Comparison of ENCODE assay signal across 20 cellular contexts in genomic region chr9:129402931-129403742, GRCh38.
DNase-seq lines count a peak whose midpoint lies in the region; ATAC-seq, FAIRE-seq and TF ChIP-seq lines count a peak whose summit lies in the region.
"Had no signal": no experiment of that assay in that cellular context is flagged by ENCODE, and none has a peak within 500 bp of the region (broad histone marks: within the 10 kb centered on the region; RNA-seq: fewer than 3 reads in every experiment).

No MANE protein-coding gene starts in this region.

- H3K4me3 ChIP-seq in Peyer's patch (no peak overlapping the region), endodermal cell (ENCODE audit: low read length) (no peak overlapping the region)
- H3K4me3 ChIP-seq: skin epidermis had no signal

- WGBS in endodermal cell (ENCODE audit: insufficient coverage in 1 of 2, insufficient read length in 1 of 2), 2 experiments: 90 to 92% methylated on average over 9 to 16 of the region's 16 CpGs

- H3K27me3 ChIP-seq in Peyer's patch (no peaks in the 10 kb centered on the region), endodermal cell (ENCODE audit: control insufficient read depth, insufficient read depth, low read length, poor library complexity, severe bottlenecking) (no peaks in the 10 kb centered on the region)
- H3K27me3 ChIP-seq: BE2C, brain microvascular endothelial cell, foreskin keratinocyte had no signal

- H3K4me3 Mint-ChIP-seq in endodermal cell (no peak overlapping the region), mesothelial cell of epicardium (no peak overlapping the region)
- H3K4me3 Mint-ChIP-seq in stimulated activated memory B cell treated with anti-CD40 and anti-IgM and Interleukin-4, amounts not matched to agents 10 μg/mL and 1 μg/mL and 100 μg/mL, for 72 hours: no peak overlapping the region
- H3K4me3 Mint-ChIP-seq: natural killer cell had no signal

- H3K9me3 ChIP-seq in Peyer's patch (no peaks in the 10 kb centered on the region), endodermal cell (ENCODE audit: control insufficient read depth, low read length) (no peaks in the 10 kb centered on the region)
- H3K9me3 ChIP-seq: BE2C had no signal

- H3K4me1 ChIP-seq in Peyer's patch (peaks cover 0 to 11% (median 0%) of the 10 kb centered on the region in 4 donors), endodermal cell (ENCODE audit: control insufficient read depth, insufficient read depth, low read length) (no peaks in the 10 kb centered on the region)
- H3K4me1 ChIP-seq: foreskin keratinocyte had no signal

- H3K27ac ChIP-seq in Peyer's patch (peak overlapping the region in 3 of 4 donors; percentile 30 to 56 (median 42)), endodermal cell (ENCODE audit: low read depth, low read length) (peak overlapping the region; percentile 79)
- H3K27ac ChIP-seq: brain microvascular endothelial cell, foreskin keratinocyte, VCaP had no signal

- TF ChIP-seq POLR2A in Peyer's patch (IDR thresholded peaks at IDR 0.05): no peak

- H3K9me3 Mint-ChIP-seq in endodermal cell: no peaks in the 10 kb centered on the region
- no peaks in the 10 kb centered on the region for H3K9me3 Mint-ChIP-seq in mesothelial cell of epicardium
- no peaks in the 10 kb centered on the region for H3K9me3 Mint-ChIP-seq in stimulated activated memory B cell treated with anti-CD40 and anti-IgM and Interleukin-4, amounts not matched to agents 10 μg/mL and 1 μg/mL and 100 μg/mL, for 72 hours
- H3K9me3 Mint-ChIP-seq: natural killer cell had no signal

- H3K9ac ChIP-seq in endodermal cell (ENCODE audit: extremely low read depth, low read length, poor library complexity, severe bottlenecking): no peak overlapping the region

- H3K36me3 Mint-ChIP-seq in endodermal cell (ENCODE audit: low read depth): no peaks in the 10 kb centered on the region
- H3K36me3 Mint-ChIP-seq in mesothelial cell of epicardium: no peaks in the 10 kb centered on the region
- no peaks in the 10 kb centered on the region for H3K36me3 Mint-ChIP-seq in stimulated activated memory B cell treated with anti-CD40 and anti-IgM and Interleukin-4, amounts not matched to agents 10 μg/mL and 1 μg/mL and 100 μg/mL, for 72 hours
- H3K36me3 Mint-ChIP-seq: natural killer cell had no signal

- no peak for FAIRE-seq in frontal cortex (lab: Jason Lieb, UNC)
- FAIRE-seq: keratinocyte had no signal

- no peak for DNase-seq in Peyer's patch
- no peak for DNase-seq in endodermal cell
- no peak for DNase-seq in mesothelial cell of epicardium (ENCODE audit: low spot score in 2 of 2, unreplicated experiment in 2 of 2)
- no peak for DNase-seq in frontal cortex (ENCODE audit: low spot score in 2 of 2)
- no peak for DNase-seq in glomerular visceral epithelial cell (ENCODE audit: extremely low spot score)
- DNase-seq in NCI-H748 treated with DMSO at 0.1 percent for 48 hours (lab: John Stamatoyannopoulos, UW): no peak
- no peak for DNase-seq in NCI-H1105 (lab: John Stamatoyannopoulos, UW)
- DNase-seq: activated CD8-positive, alpha-beta memory T cell treated with anti-CD3 and anti-CD28 coated beads for 24 hours; activated gamma-delta T cell treated with Interleukin-2 at 50 U/mL for 16 hours; BE2C; brain microvascular endothelial cell; DMS153; foreskin keratinocyte; natural killer cell; NCI-H1048; NCI-H2227 treated with DMSO at 0.1 percent for 48 hours had no signal

- no peak for TF ChIP-seq CTCF in Peyer's patch (IDR thresholded peaks at IDR 0.05)
- TF ChIP-seq CTCF in endodermal cell (conservative IDR thresholded peaks at IDR 0.05): no peak
- no peak for TF ChIP-seq CTCF in mesothelial cell of epicardium (IDR thresholded peaks at IDR 0.05; ENCODE audit: unreplicated experiment)

- H3K27ac Mint-ChIP-seq in endodermal cell: no peak overlapping the region
- H3K27ac Mint-ChIP-seq in mesothelial cell of epicardium: peak overlapping the region; percentile 84
- peak overlapping the region; percentile 11 for H3K27ac Mint-ChIP-seq in stimulated activated memory B cell treated with anti-CD40 and anti-IgM and Interleukin-4, amounts not matched to agents 10 μg/mL and 1 μg/mL and 100 μg/mL, for 72 hours

- H3K27me3 Mint-ChIP-seq in endodermal cell (ENCODE audit: insufficient read depth) (no peaks in the 10 kb centered on the region), mesothelial cell of epicardium (ENCODE audit: low read depth) (no peaks in the 10 kb centered on the region)
- H3K27me3 Mint-ChIP-seq in stimulated activated memory B cell treated with anti-CD40 and anti-IgM and Interleukin-4, amounts not matched to agents 10 μg/mL and 1 μg/mL and 100 μg/mL, for 72 hours: peaks cover 50% of the 10 kb centered on the region

- H3K36me3 ChIP-seq in Peyer's patch (no peaks in the 10 kb centered on the region), endodermal cell (ENCODE audit: control insufficient read depth, insufficient read depth, low read length) (no peaks in the 10 kb centered on the region)
- H3K36me3 ChIP-seq: BE2C, brain microvascular endothelial cell had no signal

- peaks cover 10% of the 10 kb centered on the region for H3K4me1 Mint-ChIP-seq in endodermal cell
- H3K4me1 Mint-ChIP-seq in mesothelial cell of epicardium: peaks cover 55% of the 10 kb centered on the region
- peaks cover 19% of the 10 kb centered on the region for H3K4me1 Mint-ChIP-seq in stimulated activated memory B cell treated with anti-CD40 and anti-IgM and Interleukin-4, amounts not matched to agents 10 μg/mL and 1 μg/mL and 100 μg/mL, for 72 hours

- no peak for ATAC-seq in stimulated activated memory B cell treated with anti-CD40 and anti-IgM and Interleukin-4, amounts not matched to agents 10 μg/mL and 1 μg/mL and 100 μg/mL, for 72 hours
- ATAC-seq: foreskin keratinocyte, natural killer cell had no signal
